1 cellular context compared by ENCODE assay signal in genomic region chr19:58326914-58327726, GRCh38.
TF ChIP-seq lines count a peak whose summit lies in the region.

Gene ZSCAN22, plus strand, starts transcription at chr19:58326994. Its CDS starts 7,809 bp downstream, at chr19:58334803.

TF ChIP-seq in HepG2, 621 proteins besides CTCF, POLR2A, EP300 and RAD21 (continued from another document and continues in another):
- TF ChIP-seq THAP9 (CRISPR knock-in tag; IDR thresholded peaks at IDR 0.05; ENCODE audit: borderline replicate concordance) (peak; percentile 93; the same call in 1 of the 2 replicates), IRF1 (CRISPR knock-in tag; IDR thresholded peaks at IDR 0.05; ENCODE audit: low read depth) (no peak), MBD4 (IDR thresholded peaks at IDR 0.05; ENCODE audit: borderline replicate concordance, low read length) (no peak), IKZF1 (IDR thresholded peaks at IDR 0.05) (no peak), TFAP4 (IDR thresholded peaks at IDR 0.05; ENCODE audit: borderline replicate concordance, low read depth) (peak; percentile 47; the same call in 1 of the 2 replicates), ZNF788 (CRISPR knock-in tag; IDR thresholded peaks at IDR 0.05; ENCODE audit: borderline replicate concordance) (peak; percentile 82; the same call in 1 of the 2 replicates), ZBTB14 (CRISPR knock-in tag; IDR thresholded peaks at IDR 0.05) (peak; percentile 41; the same call in 1 of the 2 replicates), YEATS2 (CRISPR knock-in tag; IDR thresholded peaks at IDR 0.05; ENCODE audit: borderline replicate concordance) (peak; percentile 87), TMF1 (CRISPR knock-in tag; IDR thresholded peaks at IDR 0.05; ENCODE audit: low read depth) (no peak; the same call in 1 of the 2 replicates), HNRNPK (IDR thresholded peaks at IDR 0.05; ENCODE audit: low read depth, low read length, poor library complexity, severe bottlenecking) (no peak), KMT2A (CRISPR knock-in tag; IDR thresholded peaks at IDR 0.05) (peak; percentile 97), ZNF691 (CRISPR knock-in tag; IDR thresholded peaks at IDR 0.05; ENCODE audit: borderline replicate concordance, low read depth) (peak; percentile 94; the same call in 1 of the 2 replicates), STAT6 (CRISPR knock-in tag; IDR thresholded peaks at IDR 0.05; ENCODE audit: borderline replicate concordance) (peak; percentile 79; the same call in 1 of the 2 replicates), MEIS1 (CRISPR knock-in tag; IDR thresholded peaks at IDR 0.05; ENCODE audit: borderline replicate concordance) (peak; percentile 70; the same call in 1 of the 2 replicates), HDAC6 (IDR thresholded peaks at IDR 0.05; ENCODE audit: low read depth, low read length) (no peak), ZNF549 (CRISPR knock-in tag; IDR thresholded peaks at IDR 0.05) (no peak), ZNF142 (CRISPR knock-in tag; IDR thresholded peaks at IDR 0.05) (peak; percentile 90), CSRNP1 (CRISPR knock-in tag; IDR thresholded peaks at IDR 0.05) (peak; percentile 66; the same call in 1 of the 2 replicates), RFX3 (CRISPR knock-in tag; IDR thresholded peaks at IDR 0.05) (0 out of 2 replicates have a peak, but pooled peaks have one; percentile 20), ASH2L (IDR thresholded peaks at IDR 0.05; ENCODE audit: insufficient read length, low read depth, low read length) (peak; percentile 96), ZNF280D (CRISPR knock-in tag; IDR thresholded peaks at IDR 0.05) (0 out of 2 replicates have a peak, but pooled peaks have one; percentile 51), ZNF263 (CRISPR knock-in tag; IDR thresholded peaks at IDR 0.05) (peak; percentile 65; the same call in 1 of the 2 replicates), SSRP1 (CRISPR knock-in tag; IDR thresholded peaks at IDR 0.05) (peak; percentile 31; the same call in 1 of the 2 replicates), USF2 (IDR thresholded peaks at IDR 0.05; ENCODE audit: low read depth, low read length) (no peak), USF2 (CRISPR knock-in tag; IDR thresholded peaks at IDR 0.05; ENCODE audit: borderline replicate concordance) (peak; percentile 48; the same call in 1 of the 2 replicates), PRMT3 (CRISPR knock-in tag; IDR thresholded peaks at IDR 0.05; ENCODE audit: borderline replicate concordance, low read depth) (0 out of 2 replicates have a peak, but pooled peaks have one; percentile 66), NFE2L2 (IDR thresholded peaks at IDR 0.05; ENCODE audit: low read length) (no peak), BHLHE40 (IDR thresholded peaks at IDR 0.05; ENCODE audit: low read length) (peak; percentile 60)
